In genomic region chr11:560305-561147, GRCh38 we compare ENCODE assay signal across 1 cellular context.
TF ChIP-seq lines count a peak whose summit lies in the region.

A gene with protein sequence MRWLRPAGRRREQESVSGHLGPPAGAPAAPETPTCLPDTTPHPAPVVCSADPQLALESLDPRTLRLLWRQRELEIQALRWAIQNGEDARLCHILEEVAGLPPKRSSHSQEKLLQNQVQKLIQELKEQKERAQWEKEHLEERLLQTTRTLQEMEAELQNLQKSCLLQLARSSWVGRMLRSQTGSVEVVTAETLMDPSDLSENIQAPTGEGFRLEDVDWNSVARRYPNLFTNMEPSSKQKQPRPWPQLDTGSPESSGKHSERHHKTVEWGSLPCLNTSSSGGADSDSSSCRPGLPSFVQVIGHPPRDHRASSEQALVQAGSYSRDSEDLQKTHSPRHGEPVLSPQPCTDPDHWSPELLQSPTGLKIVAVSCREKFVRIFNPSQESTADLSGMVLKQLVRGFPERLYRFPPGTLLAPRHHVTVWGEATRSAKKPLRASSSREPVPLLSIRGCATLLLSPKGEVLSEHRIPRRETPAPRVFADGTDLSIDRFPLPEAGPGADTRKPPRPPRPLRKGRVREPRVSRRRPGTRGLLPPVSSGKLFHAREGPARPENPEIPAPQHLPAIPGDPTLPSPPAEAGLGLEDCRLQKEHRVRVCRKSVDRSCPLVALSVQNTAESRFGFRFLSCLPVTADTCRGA (minus strand): TSS chr11:560738. CDS start chr11:560716, 22 bp downstream.
RASSF7 (plus strand) TSS chr11:560970; CDS start chr11:561769, 799 bp downstream.

TF ChIP-seq in K562, 482 proteins besides CTCF, POLR2A, EP300 and RAD21 (continues in another document):
- TF ChIP-seq HNRNPK (IDR thresholded peaks at IDR 0.05; ENCODE audit: low read depth, low read length, poor library complexity, severe bottlenecking) (no peak), CBX1 (IDR thresholded peaks at IDR 0.05; ENCODE audit: low read depth) (peak; percentile 30), ZNF57 (CRISPR knock-in tag; IDR thresholded peaks at IDR 0.05) (no peak), ELF1 (tag; IDR thresholded peaks at IDR 0.05) (peak; percentile 93), ZNF165 (CRISPR knock-in tag; IDR thresholded peaks at IDR 0.05; ENCODE audit: borderline replicate concordance) (no peak), USF2 (CRISPR knock-in tag; IDR thresholded peaks at IDR 0.05) (no peak), C11orf30 (IDR thresholded peaks at IDR 0.05; ENCODE audit: low read depth) (no peak), RBM22 (IDR thresholded peaks at IDR 0.05; ENCODE audit: low read depth, low read length, poor library complexity, severe bottlenecking) (no peak), HDAC2 (IDR thresholded peaks at IDR 0.05) (0 out of 2 replicates have a peak, but pooled peaks have one; percentile 37), POLR2AphosphoS5 (IDR thresholded peaks at IDR 0.05; ENCODE audit: control insufficient read depth, insufficient read depth, low read depth, low read length) (peak; percentile 73), PTTG1 (tag; IDR thresholded peaks at IDR 0.05; ENCODE audit: low read depth) (no peak), CBX5 (IDR thresholded peaks at IDR 0.05; ENCODE audit: borderline replicate concordance, low read depth) (no peak), FOXA1 (IDR thresholded peaks at IDR 0.05; ENCODE audit: borderline replicate concordance) (no peak), RBFOX2 (IDR thresholded peaks at IDR 0.05; ENCODE audit: low read depth, low read length) (peak; percentile 83), CBX2 (IDR thresholded peaks at IDR 0.05; ENCODE audit: insufficient read depth, low read length, poor library complexity, severe bottlenecking) (no peak), EGR1 (conservative IDR thresholded peaks at IDR 0.05) (peak; percentile 76), U2AF1 (optimal IDR thresholded peaks at IDR 0.05; ENCODE audit: low read depth, low read length) (no peak), ZBTB11 (CRISPR knock-in tag; IDR thresholded peaks at IDR 0.05) (no peak; a peak in 1 of 6 replicates), FOXM1 (IDR thresholded peaks at IDR 0.05; ENCODE audit: low read depth) (no peak), FOXM1 (CRISPR knock-in tag; IDR thresholded peaks at IDR 0.05; ENCODE audit: low read depth) (no peak), PCBP2 (IDR thresholded peaks at IDR 0.05; ENCODE audit: low read depth, low read length, poor library complexity, severe bottlenecking) (no peak), CREM (IDR thresholded peaks at IDR 0.05; ENCODE audit: low read depth) (no peak; the same call in none of the 2 replicates), EZH2 (IDR thresholded peaks at IDR 0.05; ENCODE audit: borderline replicate concordance, low read depth, low read length) (no peak), HMBOX1 (IDR thresholded peaks at IDR 0.05) (no peak), POLR3A (IDR thresholded peaks at IDR 0.05; ENCODE audit: borderline replicate concordance, extremely low read depth, insufficient read depth, insufficient read length) (no peak), GATA2 (CRISPR knock-in tag; IDR thresholded peaks at IDR 0.05) (no peak), ZNF318 (IDR thresholded peaks at IDR 0.05; ENCODE audit: borderline replicate concordance in 1 of 2, low read depth in 1 of 2) (no peak), CSDE1 (IDR thresholded peaks at IDR 0.05) (no peak), ZZZ3 (IDR thresholded peaks at IDR 0.05) (no peak), E2F3 (CRISPR knock-in tag; IDR thresholded peaks at IDR 0.05) (peak; percentile 74), NBN (IDR thresholded peaks at IDR 0.05; ENCODE audit: low read depth) (no peak), GTF3C2 (IDR thresholded peaks at IDR 0.05; ENCODE audit: borderline replicate concordance, extremely low read depth, insufficient read length) (no peak), NEUROD1 (IDR thresholded peaks at IDR 0.05; ENCODE audit: borderline replicate concordance, low read depth, low read length, partially characterized antibody) (peak; percentile 96), MXI1 (IDR thresholded peaks at IDR 0.05; ENCODE audit: low read depth, low read length) (no peak)
- TF ChIP-seq, protein P1, sequence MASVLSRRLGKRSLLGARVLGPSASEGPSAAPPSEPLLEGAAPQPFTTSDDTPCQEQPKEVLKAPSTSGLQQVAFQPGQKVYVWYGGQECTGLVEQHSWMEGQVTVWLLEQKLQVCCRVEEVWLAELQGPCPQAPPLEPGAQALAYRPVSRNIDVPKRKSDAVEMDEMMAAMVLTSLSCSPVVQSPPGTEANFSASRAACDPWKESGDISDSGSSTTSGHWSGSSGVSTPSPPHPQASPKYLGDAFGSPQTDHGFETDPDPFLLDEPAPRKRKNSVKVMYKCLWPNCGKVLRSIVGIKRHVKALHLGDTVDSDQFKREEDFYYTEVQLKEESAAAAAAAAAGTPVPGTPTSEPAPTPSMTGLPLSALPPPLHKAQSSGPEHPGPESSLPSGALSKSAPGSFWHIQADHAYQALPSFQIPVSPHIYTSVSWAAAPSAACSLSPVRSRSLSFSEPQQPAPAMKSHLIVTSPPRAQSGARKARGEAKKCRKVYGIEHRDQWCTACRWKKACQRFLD (CRISPR knock-in tag; IDR thresholded peaks at IDR 0.05) = no peak
- TF ChIP-seq, protein P2, sequence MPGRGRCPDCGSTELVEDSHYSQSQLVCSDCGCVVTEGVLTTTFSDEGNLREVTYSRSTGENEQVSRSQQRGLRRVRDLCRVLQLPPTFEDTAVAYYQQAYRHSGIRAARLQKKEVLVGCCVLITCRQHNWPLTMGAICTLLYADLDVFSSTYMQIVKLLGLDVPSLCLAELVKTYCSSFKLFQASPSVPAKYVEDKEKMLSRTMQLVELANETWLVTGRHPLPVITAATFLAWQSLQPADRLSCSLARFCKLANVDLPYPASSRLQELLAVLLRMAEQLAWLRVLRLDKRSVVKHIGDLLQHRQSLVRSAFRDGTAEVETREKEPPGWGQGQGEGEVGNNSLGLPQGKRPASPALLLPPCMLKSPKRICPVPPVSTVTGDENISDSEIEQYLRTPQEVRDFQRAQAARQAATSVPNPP (IDR thresholded peaks at IDR 0.05; ENCODE audit: borderline replicate concordance, insufficient read depth, insufficient read length) = no peak
- TF ChIP-seq, protein P3, sequence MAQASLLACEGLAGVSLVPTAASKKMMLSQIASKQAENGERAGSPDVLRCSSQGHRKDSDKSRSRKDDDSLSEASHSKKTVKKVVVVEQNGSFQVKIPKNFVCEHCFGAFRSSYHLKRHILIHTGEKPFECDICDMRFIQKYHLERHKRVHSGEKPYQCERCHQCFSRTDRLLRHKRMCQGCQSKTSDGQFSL (CRISPR knock-in tag; IDR thresholded peaks at IDR 0.05) = peak; percentile 74
- TF ChIP-seq, protein P3 (tag; IDR thresholded peaks at IDR 0.05) = no peak
